In the genomic region with DNA sequence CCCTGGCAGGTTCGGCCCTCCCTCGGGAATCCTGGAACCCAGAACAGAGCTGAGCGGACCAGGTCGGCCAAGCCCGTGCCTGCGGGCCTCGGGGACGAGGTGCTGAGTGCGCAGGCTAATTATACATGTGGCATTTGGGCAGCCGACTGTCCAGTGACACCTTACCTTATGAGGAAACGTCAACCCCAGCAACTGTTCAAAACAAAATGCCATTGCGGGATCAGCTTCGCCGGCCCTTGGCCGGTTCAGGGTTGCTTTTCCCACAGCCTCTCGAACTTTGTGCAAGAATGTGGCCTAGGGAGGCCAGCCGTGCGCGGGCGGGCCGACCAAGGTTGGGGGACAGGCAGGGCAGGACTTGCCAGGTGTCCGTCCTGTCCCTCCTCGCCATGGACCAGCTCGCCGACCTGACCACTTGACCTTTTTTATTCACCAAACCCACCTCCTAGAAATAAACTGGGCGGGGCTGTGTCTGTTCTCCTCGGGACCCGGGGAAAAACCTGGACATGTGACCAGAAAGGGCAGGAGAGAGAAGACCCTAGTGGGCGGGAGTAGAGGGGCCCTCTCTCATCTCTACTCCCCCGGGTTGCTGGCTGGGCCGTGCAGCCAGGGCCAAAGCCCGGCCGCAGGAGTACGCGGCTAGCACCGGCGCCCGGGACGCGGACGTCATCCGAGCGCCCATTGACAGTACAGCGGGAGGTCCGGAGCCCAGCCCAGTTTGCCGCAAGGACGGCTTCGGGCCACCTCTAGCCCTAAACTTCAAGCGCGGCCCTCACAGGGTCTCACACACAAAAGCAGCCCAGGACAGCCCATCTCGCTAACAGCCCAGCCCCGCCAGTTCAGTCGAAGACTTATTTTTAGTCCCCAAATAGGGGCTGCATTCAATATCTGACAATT, we compare ENCODE assay signal across 8 cellular contexts.
DNase-seq lines count a peak whose midpoint lies in the region; TF ChIP-seq lines count a peak whose summit lies in the region.

No MANE protein-coding gene starts in this region.

- H3K4me1 ChIP-seq in neuron (ENCODE audit: insufficient read depth, low read length) = peaks cover 25% of the 10 kb centered on the region

- H3K27me3 ChIP-seq in WERI-Rb-1 (ENCODE audit: insufficient read depth, low read depth, severe bottlenecking) = no peaks in the 10 kb centered on the region
- peaks cover 2% of the 10 kb centered on the region for H3K27me3 ChIP-seq in neuron (ENCODE audit: insufficient read depth, low read length)

- H3K27ac ChIP-seq in WERI-Rb-1 = no peak overlapping the region

- H2AFZ ChIP-seq in neuron (ENCODE audit: low read depth, low read length) = peak overlapping the region; percentile 86

- H3K36me3 ChIP-seq in WERI-Rb-1 (no peaks in the 10 kb centered on the region), neuron (ENCODE audit: insufficient read depth, low read length) (no peaks in the 10 kb centered on the region)

- DNase-seq in GM20000 (ENCODE audit: low spot score) (peak; percentile 31), WERI-Rb-1 (no peak), foreskin melanocyte (peak; percentile 35), NCI-H2081 treated with DMSO at 0.1 percent for 48 hours (lab: John Stamatoyannopoulos, UW) (no peak), cortex of kidney (lab: John Stamatoyannopoulos, UW) (no peak), activated gamma-delta T cell treated with Interleukin-2 at 50 U/mL for 16 hours (no peak), NCI-H1105 treated with DMSO at 0.1 percent for 48 hours (lab: John Stamatoyannopoulos, UW) (no peak)

- TF ChIP-seq CTCF in GM20000 (IDR thresholded peaks at IDR 0.05; ENCODE audit: extremely low read depth, missing control alignments) = no peak
- no peak for TF ChIP-seq CTCF in WERI-Rb-1 (IDR thresholded peaks at IDR 0.05; ENCODE audit: low read depth, low read length)

- H3K9me3 ChIP-seq in WERI-Rb-1 (ENCODE audit: severe bottlenecking) (no peaks in the 10 kb centered on the region), neuron (ENCODE audit: low read length) (no peaks in the 10 kb centered on the region)

- peak overlapping the region; percentile 81 for H3K4me3 ChIP-seq in WERI-Rb-1 (ENCODE audit: low read depth, low read length)
- H3K4me3 ChIP-seq in neuron (ENCODE audit: low read length) = peak overlapping the region; percentile 65

Comparison
In these comparisons a context has a peak if more than half of its experiments do, and no peak if none do; other contexts are left out.
1. DNase-seq: peak in GM20000 (single experiment) and foreskin melanocyte (single experiment); none in WERI-Rb-1 (single experiment), NCI-H2081 treated with DMSO at 0.1 percent for 48 hours (single experiment), cortex of kidney (single experiment), activated gamma-delta T cell treated with Interleukin-2 at 50 U/mL for 16 hours (single experiment) and NCI-H1105 treated with DMSO at 0.1 percent for 48 hours (single experiment).